ENCODE assay signal across 14 cellular contexts in the genomic region with DNA sequence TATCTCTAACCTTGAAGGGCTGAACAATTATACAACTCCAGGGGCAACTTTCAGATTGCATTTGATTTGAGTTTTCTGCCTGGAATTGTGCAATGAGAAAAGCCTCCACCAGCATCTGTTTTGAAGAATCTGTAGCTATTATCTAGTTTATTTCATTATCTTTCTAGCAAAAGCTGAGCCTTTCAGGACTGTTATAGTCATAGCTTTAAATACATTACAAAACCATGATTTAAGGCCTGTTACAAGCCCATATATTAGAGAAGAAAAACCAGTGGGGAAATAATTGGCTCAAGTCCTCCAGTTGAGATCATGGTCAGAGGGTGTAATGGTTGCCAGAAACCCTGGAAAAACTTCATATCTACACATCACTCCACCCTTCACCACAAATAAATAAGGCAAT.
"Had no signal": no experiment of that assay in that cellular context is flagged by ENCODE, and none has a peak within 500 bp of the region (broad histone marks: within the 10 kb centered on the region; RNA-seq: fewer than 3 reads in every experiment).

No MANE protein-coding gene starts in this region.

- H3K4me1 ChIP-seq: heart right ventricle, thyroid gland, vagina had no signal

- H3K36me3 ChIP-seq: heart right ventricle, ovary, thyroid gland, vagina had no signal

- H3K9me3 ChIP-seq: heart right ventricle, ovary, thyroid gland, vagina had no signal

- H3K4me3 ChIP-seq: heart right ventricle, ovary, thyroid gland, vagina had no signal

- H3K27ac ChIP-seq: heart right ventricle, ovary, thyroid gland, vagina had no signal

- H3K27me3 ChIP-seq: heart right ventricle, ovary, thyroid gland, vagina had no signal

- DNase-seq: activated CD4-positive, alpha-beta memory T cell treated with anti-CD3 and anti-CD28 coated beads for 36 hours; activated CD4-positive, alpha-beta T cell treated with anti-CD3 and anti-CD28 coated beads for 1 hour; activated naive CD8-positive, alpha-beta T cell treated with anti-CD3 and anti-CD28 coated beads, Interleukin-2, amount 10 ng/mL, durations not matched to agents 7 days and 5 days; activated T-cell treated with anti-CD3 and anti-CD28 coated beads, Interleukin-2, amount 50 U/mL, for 48 hours; central memory CD4-positive, alpha-beta T cell; effector memory CD4-positive, alpha-beta T cell; heart right ventricle; left ventricle myocardium superior; mesendoderm; ovary; stimulated activated CD4-positive, alpha-beta T cell treated with anti-CD3 and anti-CD28 coated beads, Interleukin-4, amount 100 ng/mL, for 4 hours; T-helper 9 cell; thyroid gland had no signal
